8 cellular contexts compared by ENCODE assay signal in genomic region chr14:35285168-35285990, GRCh38. TPM values are rescaled to one million over a fixed set of nuclear protein-coding genes. Genes with fewer than 3 reads are reported as not detected.
A peak's percentile ranks its signal among the peaks of the same experiment; 100 is the strongest.
DNase-seq lines count a peak whose midpoint lies in the region; ATAC-seq and TF ChIP-seq lines count a peak whose summit lies in the region.

No MANE protein-coding gene starts in this region.

- H4K20me1 ChIP-seq in GM23248 (ENCODE audit: insufficient read depth) (no peaks in the 10 kb centered on the region), mammary epithelial cell (ENCODE audit: insufficient read depth, low read length) (no peaks in the 10 kb centered on the region)

- TF ChIP-seq CTCF in mammary epithelial cell (conservative IDR thresholded peaks at IDR 0.05 in 1 of 2, IDR thresholded peaks at IDR 0.05 in 1 of 2; ENCODE audit: extremely low read depth in 1 of 2, insufficient read depth in 1 of 2, low read depth in 1 of 2, low read length in 2 of 2): no peak
- no peak for TF ChIP-seq CTCF in ascending aorta (IDR thresholded peaks at IDR 0.05)

- H3K27ac ChIP-seq in GM23248 (no peak overlapping the region), mammary epithelial cell (ENCODE audit: insufficient read depth, low read depth, low read length) (no peak overlapping the region), thymus (ENCODE audit: low read depth) (peak overlapping the region; percentile 92), ascending aorta (no peak overlapping the region)

- H3K4me3 ChIP-seq in GM23248 (no peak overlapping the region), mammary epithelial cell (replicated peaks in 1 of 3; ENCODE audit: insufficient read depth in 1 of 3, low read depth in 2 of 3, low read length in 3 of 3) (no peak overlapping the region), thymus (ENCODE audit: low read length) (peak overlapping the region; percentile 35), ascending aorta (no peak overlapping the region)

- no peaks in the 10 kb centered on the region for H3K36me3 ChIP-seq in GM23248 (ENCODE audit: low read depth)
- no peaks in the 10 kb centered on the region for H3K36me3 ChIP-seq in mammary epithelial cell (ENCODE audit: insufficient read depth, low read length)
- no peaks in the 10 kb centered on the region for H3K36me3 ChIP-seq in thymus (ENCODE audit: control insufficient read depth, insufficient read depth)
- no peaks in the 10 kb centered on the region for H3K36me3 ChIP-seq in ascending aorta

- intact Hi-C loops in mammary epithelial cell (cut with micrococcal nuclease) (no loop called here), ascending aorta (cut with DNase I) (no loop called here)

- H3K79me2 ChIP-seq in GM23248 (ENCODE audit: insufficient read depth): no peaks in the 10 kb centered on the region
- no peaks in the 10 kb centered on the region for H3K79me2 ChIP-seq in mammary epithelial cell (ENCODE audit: insufficient read depth, low read length)

- H3K9me2 ChIP-seq in GM23248 (ENCODE audit: insufficient read depth): no peaks in the 10 kb centered on the region

- DNase-seq in GM23248 (peak; percentile 30), LHCN-M2 (ENCODE audit: low read depth) (peak; percentile 25), mammary epithelial cell (peak; percentile 18), ascending aorta (ENCODE audit: low spot score in 2 of 2) (no peak), mesenteric fat pad (ENCODE audit: low spot score) (no peak), HuH-7.5 (ENCODE audit: low spot score) (no peak)

- BruUV-seq in mammary epithelial cell (replicated peaks; lab: Mats Ljungman, UMichigan): no TSS peak

- H3K27me3 ChIP-seq in GM23248 (replicated peaks; ENCODE audit: insufficient read depth) (no peaks in the 10 kb centered on the region), mammary epithelial cell (ENCODE audit: insufficient read depth, low read length) (no peaks in the 10 kb centered on the region), thymus (ENCODE audit: control insufficient read depth, insufficient read depth) (no peaks in the 10 kb centered on the region), ascending aorta (no peaks in the 10 kb centered on the region)

- H3K4me1 ChIP-seq in GM23248 (ENCODE audit: insufficient read depth) (0 out of 2 replicates have a peak, but pooled peaks cover 5% of the 10 kb centered on the region), mammary epithelial cell (ENCODE audit: insufficient read depth, low read length) (no peaks in the 10 kb centered on the region), thymus (ENCODE audit: control insufficient read depth, insufficient read depth, low read length) (peaks cover 57% of the 10 kb centered on the region), ascending aorta (peaks cover 0 to 7% of the 10 kb centered on the region in 2 donors)

- 93 to 95% methylated on average over 4 of the region's 4 CpGs for WGBS in GM23248 (ENCODE audit: low coverage in 1 of 2, low lambda C conversion rate in 2 of 2, missing lambda C conversion rate in 2 of 2), 2 experiments
- WGBS in mammary epithelial cell (ENCODE audit: low coverage, missing lambda C conversion rate): 87% methylated on average over 4 of the region's 4 CpGs
- WGBS in thymus: 25% methylated on average over 4 of the region's 4 CpGs

- ATAC-seq in GM18517 (IDR thresholded peaks at IDR 0.05; ENCODE audit: unreplicated experiment): peak; percentile 73

- H3F3A ChIP-seq in GM23248 (ENCODE audit: insufficient read depth): 0 out of 2 replicates have a peak, but pooled peaks cover 8% of the 10 kb centered on the region

- H3K4me2 ChIP-seq in GM23248 (ENCODE audit: unreplicated experiment) (peak overlapping the region; percentile 4), mammary epithelial cell (ENCODE audit: insufficient read depth, low read depth, low read length) (no peak overlapping the region)

- CTCF ChIA-PET in mammary epithelial cell (lab: Charles Lee; ENCODE audit: low non-redundant PET): no interaction called here

- H3K9ac ChIP-seq in GM23248 (no peak overlapping the region), mammary epithelial cell (ENCODE audit: insufficient read depth, low read length) (no peak overlapping the region)

- H2AFZ ChIP-seq in GM23248: no peak overlapping the region
- H2AFZ ChIP-seq in mammary epithelial cell (ENCODE audit: low read depth, low read length): no peak overlapping the region

- H3K9me3 ChIP-seq in GM23248 (ENCODE audit: low read depth) (no peaks in the 10 kb centered on the region), mammary epithelial cell (replicated peaks; ENCODE audit: insufficient read depth, low read length) (no peaks in the 10 kb centered on the region), thymus (ENCODE audit: control insufficient read depth) (no peaks in the 10 kb centered on the region), ascending aorta (no peaks in the 10 kb centered on the region)

- in situ Hi-C loops in GM23248 (cut with MboI) (no loop called here), mammary epithelial cell (cut with MboI; ENCODE audit: low sequenced_read_pairs in 2 of 2) (no loop called here)

- dilution Hi-C loops in mammary epithelial cell (cut with HindIII; ENCODE audit: low sequenced_read_pairs): no loop called here

RNA-seq across cellular contexts. Expression of gene PSMA6, which starts 6.8 kb away (rescaled TPM):
- total RNA-seq in GM23248 (2014; rRNA removed; shearing (Covaris generic)): 171 and 198 TPM in 2 replicates
- polyA plus RNA-seq in GM23248 (2016; fragmentation: Nextera tagmentation; extraction: Ambion mirVana): 225 and 227 TPM in 2 replicates
- 221 and 262 TPM in 2 replicates for total RNA-seq in LHCN-M2 (2014; rRNA removed)
- 214 TPM for polyA plus RNA-seq in LHCN-M2 (2012)
- 100 to 1,000 TPM; 128 to 181 TPM for total RNA-seq in mammary epithelial cell
- 193 TPM for polyA plus RNA-seq in mammary epithelial cell
- 165 TPM for polyA minus RNA-seq in mammary epithelial cell
- polyA plus RNA-seq in thymus: 206 TPM
- total RNA-seq in ascending aorta: 96.6 TPM
- 200 TPM for total RNA-seq in mesenteric fat pad

Comparison
In these comparisons a context has a peak if more than half of its experiments do, and no peak if none do; other contexts are left out.
1. DNase-seq: peak in GM23248 (single experiment), LHCN-M2 (single experiment) and mammary epithelial cell (single experiment); none in ascending aorta (0 of 2), mesenteric fat pad (single experiment) and HuH-7.5 (single experiment).